In the genomic region with DNA sequence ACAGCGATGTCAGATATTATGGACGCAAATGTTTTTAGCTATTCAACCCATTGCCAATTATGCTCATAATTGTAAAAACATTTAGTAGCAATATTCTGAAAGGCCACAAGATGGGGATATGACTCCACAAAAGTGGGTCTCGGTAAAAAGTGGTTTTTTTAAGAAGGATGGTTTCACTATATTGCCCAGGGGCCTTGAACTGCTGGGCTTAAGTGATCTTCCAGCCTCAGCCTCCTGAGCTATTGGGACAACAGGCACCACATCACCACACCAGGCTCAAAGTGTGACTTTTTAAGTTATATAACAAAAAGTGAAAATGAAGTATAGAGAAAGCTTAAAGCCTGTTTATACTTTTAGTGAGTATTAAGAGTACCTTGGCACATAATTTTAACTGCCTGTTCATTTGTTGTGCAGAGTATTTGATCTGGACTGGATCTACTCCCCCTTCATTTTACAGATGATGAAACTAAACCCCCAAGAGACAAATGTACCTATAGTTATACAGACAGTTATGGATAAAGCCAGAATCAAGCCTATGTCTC, we compare ENCODE assay signal across 8 cellular contexts. TPM values are rescaled to one million over a fixed set of nuclear protein-coding genes. Genes with fewer than 3 reads are reported as not detected.
DNase-seq lines count a peak whose midpoint lies in the region; ATAC-seq, FAIRE-seq and TF ChIP-seq lines count a peak whose summit lies in the region.

No MANE protein-coding gene starts in this region.

- no peak for TF ChIP-seq EP300 in stomach (IDR thresholded peaks at IDR 0.05)

- H3K23ac ChIP-seq in IMR-90 (ENCODE audit: low read depth, low read length), result no peak overlapping the region

- no peak overlapping the region for H4K91ac ChIP-seq in IMR-90 (ENCODE audit: insufficient read depth, low read depth, low read length)

- no peaks in the 10 kb centered on the region for H3K27me3 ChIP-seq in IMR-90 (ENCODE audit: control insufficient read depth, insufficient read depth, low read length)
- no peaks in the 10 kb centered on the region for H3K27me3 ChIP-seq in Panc1 (ENCODE audit: control insufficient read depth, insufficient read depth, low read length)
- no peaks in the 10 kb centered on the region for H3K27me3 ChIP-seq in mammary epithelial cell (ENCODE audit: insufficient read depth, low read length)
- no peaks in the 10 kb centered on the region for H3K27me3 ChIP-seq in stomach

- TF ChIP-seq CTCF in IMR-90 (conservative IDR thresholded peaks at IDR 0.05; ENCODE audit: low read depth, low read length), result peak; percentile 79
- TF ChIP-seq CTCF in Panc1 (IDR thresholded peaks at IDR 0.05), result peak; percentile 79
- peak; percentile 53 to 56 for TF ChIP-seq CTCF in mammary epithelial cell (conservative IDR thresholded peaks at IDR 0.05 in 1 of 2, IDR thresholded peaks at IDR 0.05 in 1 of 2; ENCODE audit: extremely low read depth in 1 of 2, insufficient read depth in 1 of 2, low read depth in 1 of 2, low read length in 2 of 2)
- peak; percentile 74 for TF ChIP-seq CTCF in kidney (IDR thresholded peaks at IDR 0.05; ENCODE audit: borderline replicate concordance, extremely low read depth, insufficient read depth)
- peak in 5 of 7 experiments; percentile 43 to 68 (median 57) for TF ChIP-seq CTCF in stomach (IDR thresholded peaks at IDR 0.05)

- H2AK9ac ChIP-seq in IMR-90 (replicated peaks; ENCODE audit: low read depth, low read length, poor library complexity), result no peak overlapping the region

- BruUV-seq in IMR-90 (replicated peaks; lab: Mats Ljungman, UMichigan), result no TSS peak
- BruUV-seq in Panc1 (replicated peaks; lab: Mats Ljungman, UMichigan), result no TSS peak
- BruUV-seq in mammary epithelial cell (replicated peaks; lab: Mats Ljungman, UMichigan), result no TSS peak

- no peak overlapping the region for H3K14ac ChIP-seq in IMR-90 (replicated peaks; ENCODE audit: low read depth, low read length)

- H3K4me2 ChIP-seq in IMR-90 (ENCODE audit: low read depth, low read length) (peak overlapping the region; percentile 88), mammary epithelial cell (ENCODE audit: insufficient read depth, low read depth, low read length) (peak overlapping the region; percentile 20)

- peak; percentile 61 for ATAC-seq in GM19452 (IDR thresholded peaks at IDR 0.05; ENCODE audit: unreplicated experiment)
- peak; percentile 83 for ATAC-seq in IMR-90 (ENCODE audit: low read depth)
- ATAC-seq in Panc1, result peak; percentile 55

- H3K36me3 ChIP-seq in IMR-90 (ENCODE audit: control insufficient read depth, insufficient read depth, low read length), result 0 out of 2 replicates have a peak, but pooled peaks cover 1% of the 10 kb centered on the region
- no peaks in the 10 kb centered on the region for H3K36me3 ChIP-seq in Panc1 (ENCODE audit: control insufficient read depth, insufficient read depth, low read length)
- peaks cover 4% of the 10 kb centered on the region for H3K36me3 ChIP-seq in mammary epithelial cell (ENCODE audit: insufficient read depth, low read length)
- H3K36me3 ChIP-seq in kidney (ENCODE audit: control insufficient read depth in 1 of 2, insufficient read depth in 2 of 2, low read length in 2 of 2), result no peaks in the 10 kb centered on the region
- no peaks in the 10 kb centered on the region for H3K36me3 ChIP-seq in stomach

- POLR2A ChIA-PET in IMR-90 (lab: Charles Lee; ENCODE audit: unreplicated experiment), result no interaction called here
- POLR2A ChIA-PET in Panc1 (lab: Charles Lee), result no interaction called here

- H4K5ac ChIP-seq in IMR-90 (ENCODE audit: low read depth, low read length), result no peak overlapping the region

- H2AFZ ChIP-seq in IMR-90 (replicated peaks; ENCODE audit: low read length, poor library complexity) (no peak overlapping the region), mammary epithelial cell (ENCODE audit: low read depth, low read length) (no peak overlapping the region)

- CTCF ChIA-PET in IMR-90 (lab: Yijun Ruan, JAX) (interaction anchor here (0.6 to 2.1 kb wide), 9 partner anchors 8 to 418 kb away, joined by 3 to 7 read pairs (median 3); no protein-coding TSS in a partner anchor), Panc1 (lab: Charles Lee) (interaction anchor here (0.7 to 2.1 kb wide), 6 partner anchors 9 to 177 kb away, joined by 3 to 11 read pairs (median 4); partner anchors contain the start of gene NAA50), mammary epithelial cell (lab: Charles Lee; ENCODE audit: low non-redundant PET) (interaction anchor here (0.6 to 1.8 kb wide), 4 partner anchors 8 to 243 kb away, joined by 3 to 30 read pairs (median 6); no protein-coding TSS in a partner anchor)

- intact Hi-C loops in IMR-90 (cut with micrococcal nuclease) (loop anchor here (1.0 to 5.0 kb wide), 3 partner anchors 102 to 416 kb away; partner anchors contain the start of gene GRAMD1C), Panc1 (cut with micrococcal nuclease; ENCODE audit: unreplicated experiment) (loop anchor here (2.0 kb wide), 1 partner anchor 102 kb away; the partner anchor contains the start of gene GRAMD1C), mammary epithelial cell (cut with micrococcal nuclease) (loop anchor here (1.0 to 2.0 kb wide), 3 partner anchors 9 to 176 kb away; no protein-coding TSS in a partner anchor), kidney (cut with DNase I) (no loop called here), stomach (cut with DNase I; ENCODE audit: low total_unique reads) (no loop called here), posterior vena cava (cut with DNase I) (no loop called here)

- TF ChIP-seq RAD21 in IMR-90 (IDR thresholded peaks at IDR 0.05; ENCODE audit: low read length), result peak; percentile 84

- peak; percentile 84 for FAIRE-seq in kidney (lab: Jason Lieb, UNC)

- H3K79me1 ChIP-seq in IMR-90 (ENCODE audit: low read depth in 1 of 2, low read length in 2 of 2), result peaks cover 11 to 68% of the 10 kb centered on the region in 2 experiments; a peak in 3 of 4 replicates

- H2BK5ac ChIP-seq in IMR-90 (ENCODE audit: low read depth, low read length, poor library complexity, severe bottlenecking), result no peak overlapping the region

- no peak overlapping the region for H2BK15ac ChIP-seq in IMR-90 (ENCODE audit: low read depth, low read length)

- no peak overlapping the region for H3K18ac ChIP-seq in IMR-90 (ENCODE audit: low read depth, low read length)

- H3K9me3 ChIP-seq in IMR-90 (ENCODE audit: control insufficient read depth, insufficient read depth, low read length) (no peaks in the 10 kb centered on the region), Panc1 (ENCODE audit: control insufficient read depth, insufficient read depth, low read depth, low read length) (no peaks in the 10 kb centered on the region), mammary epithelial cell (replicated peaks; ENCODE audit: insufficient read depth, low read length) (no peaks in the 10 kb centered on the region), kidney (ENCODE audit: control insufficient read depth in 1 of 2, low read length in 2 of 2) (no peaks in the 10 kb centered on the region), stomach (no peaks in the 10 kb centered on the region)

- H3K4me3 ChIP-seq in IMR-90 (ENCODE audit: insufficient read depth, low read depth, low read length) (no peak overlapping the region), Panc1 (ENCODE audit: low read depth in 2 of 2, low read length in 2 of 2) (no peak overlapping the region), mammary epithelial cell (replicated peaks in 1 of 3; ENCODE audit: insufficient read depth in 1 of 3, low read depth in 2 of 3, low read length in 3 of 3) (no peak overlapping the region), kidney (ENCODE audit: low read length in 2 of 2) (no peak overlapping the region), stomach (no peak overlapping the region)

- TF ChIP-seq POLR2A in IMR-90 (IDR thresholded peaks at IDR 0.05; ENCODE audit: low read depth, low read length), result peak; percentile 27; the same call in 1 of the 2 replicates
- TF ChIP-seq POLR2A in stomach (IDR thresholded peaks at IDR 0.05), result no peak

- H3K4ac ChIP-seq in IMR-90 (ENCODE audit: low read depth, low read length), result no peak overlapping the region

- no peak overlapping the region for H3K56ac ChIP-seq in IMR-90 (ENCODE audit: extremely low read depth, insufficient read depth, low read length)

- H3K9me1 ChIP-seq in IMR-90 (ENCODE audit: insufficient read depth, low read length), result 0 out of 2 replicates have a peak, but pooled peaks cover 6% of the 10 kb centered on the region

- H4K20me1 ChIP-seq in IMR-90 (ENCODE audit: insufficient read depth, low read length) (peaks cover 71% of the 10 kb centered on the region), mammary epithelial cell (ENCODE audit: insufficient read depth, low read length) (peaks cover 25% of the 10 kb centered on the region)

- WGBS in IMR-90 (ENCODE audit: extremely low coverage in 2 of 2, insufficient read length in 1 of 2), 2 experiments, result no CpG with 5 or more reads among the region's 3 CpGs
- WGBS in mammary epithelial cell (ENCODE audit: low coverage, missing lambda C conversion rate), result 3% methylated on average over 3 of the region's 3 CpGs
- WGBS in stomach, 5 donors, result 15 to 25% (median 18%) methylated on average over 3 of the region's 3 CpGs

- dilution Hi-C loops in IMR-90 (cut with HindIII; ENCODE audit: low sequenced_read_pairs, unreplicated experiment), result no loop called here
- dilution Hi-C loops in mammary epithelial cell (cut with HindIII; ENCODE audit: low sequenced_read_pairs), result no loop called here

- H3K27ac ChIP-seq in IMR-90 (ENCODE audit: insufficient read depth, low read length) (no peak overlapping the region), Panc1 (ENCODE audit: low read length) (peak overlapping the region; percentile 32; the same call in 1 of the 2 replicates), mammary epithelial cell (ENCODE audit: insufficient read depth, low read depth, low read length) (no peak overlapping the region), kidney (ENCODE audit: low read depth in 2 of 2, low read length in 2 of 2) (no peak overlapping the region), stomach (peak overlapping the region in 1 of 5 donors; percentile 50)

- DNase-seq in DMS79 treated with DMSO at 0.1 percent for 48 hours (lab: John Stamatoyannopoulos, UW) (peak; percentile 35), IMR-90 (peak; percentile 73), Panc1 (ENCODE audit: low read depth, low spot score) (no peak), mammary epithelial cell (peak; percentile 45), kidney (no peak), stomach (no peak), posterior vena cava (ENCODE audit: low spot score) (no peak)

- H3K4me1 ChIP-seq in IMR-90 (ENCODE audit: control insufficient read depth, insufficient read depth, low read length) (peaks cover 6% of the 10 kb centered on the region; the same call in 1 of the 2 replicates), Panc1 (ENCODE audit: control insufficient read depth, insufficient read depth, low read length) (peaks cover 48% of the 10 kb centered on the region), mammary epithelial cell (ENCODE audit: insufficient read depth, low read length) (no peaks in the 10 kb centered on the region), kidney (ENCODE audit: control insufficient read depth in 1 of 2, insufficient read depth in 1 of 2, low read depth in 1 of 2, low read length in 2 of 2) (peaks cover 3 to 9% of the 10 kb centered on the region in 2 donors), stomach (peaks cover 8 to 79% (median 44%) of the 10 kb centered on the region in 4 donors)

- H3K9ac ChIP-seq in IMR-90 (ENCODE audit: low read depth, low read length) (no peak overlapping the region), mammary epithelial cell (ENCODE audit: insufficient read depth, low read length) (no peak overlapping the region), kidney (ENCODE audit: low read length in 2 of 2) (no peak overlapping the region)

- no peak overlapping the region for H4K8ac ChIP-seq in IMR-90 (ENCODE audit: low read depth in 2 of 2, low read length in 2 of 2)

- peak overlapping the region; percentile 67; the same call in 1 of the 2 replicates for H2AK5ac ChIP-seq in IMR-90 (ENCODE audit: low read depth, low read length)

- in situ Hi-C loops in IMR-90 (cut with MboI; ENCODE audit: low sequenced_read_pairs), result loop anchor here (10.0 kb wide), 2 partner anchors 178 to 418 kb away; no protein-coding TSS in a partner anchor
- in situ Hi-C loops in Panc1 (cut with HindIII; ENCODE audit: low pct_unique_long_range_greater_than_20kb, low sequenced_read_pairs), result no loop called here
- in situ Hi-C loops in mammary epithelial cell (cut with MboI; ENCODE audit: low sequenced_read_pairs in 2 of 2), result loop anchor here (5.0 to 10.0 kb wide), 2 partner anchors 96 to 178 kb away; no protein-coding TSS in a partner anchor

- H2BK120ac ChIP-seq in IMR-90 (ENCODE audit: low read depth, low read length), result no peak overlapping the region

- H3K79me2 ChIP-seq in mammary epithelial cell (ENCODE audit: insufficient read depth, low read length), result peaks cover 100% of the 10 kb centered on the region

- H2BK20ac ChIP-seq in IMR-90 (ENCODE audit: low read depth, low read length), result no peak overlapping the region

RNA-seq across cellular contexts. Expression of gene NAA50, which starts 9.4 kb away (rescaled TPM):
- total RNA-seq in IMR-90 (2012; rRNA removed), result 115 and 125 TPM in 2 replicates
- polyA plus RNA-seq in IMR-90 (2012; rRNA removed), result 30.5 and 42.4 TPM in 2 replicates
- polyA plus RNA-seq in IMR-90 (2012; cell fraction: cytosol; rRNA removed), result 36.4 and 55.0 TPM in 2 replicates
- polyA plus RNA-seq in IMR-90 (2012; cell fraction: nucleus; rRNA removed; ENCODE audit: low replicate concordance), result 22.5 and 26.1 TPM in 2 replicates
- total RNA-seq in Panc1 (2021; ENCODE audit: unreplicated experiment), result 208 TPM
- polyA plus RNA-seq in Panc1 (2012; ENCODE audit: insufficient read length), result 218 TPM
- 100 to 1,000 TPM; 201 to 257 TPM for total RNA-seq in mammary epithelial cell
- polyA plus RNA-seq in mammary epithelial cell, result 122 TPM
- 51.7 TPM for polyA minus RNA-seq in mammary epithelial cell
- total RNA-seq in kidney, result 101 TPM
- polyA plus RNA-seq in kidney (ENCODE audit: insufficient read depth, low read depth, low replicate concordance), result 45.4 TPM
- total RNA-seq in stomach, result 100 to 1,000 TPM in 2 of 5 donors, 10 to 100 TPM in 3; 15.1 to 159 (median 45.1) TPM
- 10 to 100 TPM; 22.4 to 38.0 (median 36.8) TPM for polyA plus RNA-seq in stomach
- 10 to 100 TPM; 81.4 to 90.1 TPM for total RNA-seq in posterior vena cava

RNA-seq across cellular contexts. Expression of gene ATP6V1A, which starts 10.2 kb away (rescaled TPM):
- total RNA-seq in IMR-90 (2012; rRNA removed), result 84.4 and 98.0 TPM in 2 replicates
- 12.1 and 15.1 TPM in 2 replicates for polyA plus RNA-seq in IMR-90 (2012; rRNA removed)
- polyA plus RNA-seq in IMR-90 (2012; cell fraction: cytosol; rRNA removed), result 5.3 and 6.9 TPM in 2 replicates
- polyA plus RNA-seq in IMR-90 (2012; cell fraction: nucleus; rRNA removed; ENCODE audit: low replicate concordance), result 2.6 and 12.8 TPM in 2 replicates
- total RNA-seq in Panc1 (2021; ENCODE audit: unreplicated experiment), result 89.6 TPM
- polyA plus RNA-seq in Panc1 (2012; ENCODE audit: insufficient read length), result 23.8 TPM
- 100 to 1,000 TPM in 1 of 2 donors, 10 to 100 TPM in 1; 70.6 to 170 TPM for total RNA-seq in mammary epithelial cell
- polyA plus RNA-seq in mammary epithelial cell, result 32.6 TPM
- 125 TPM for polyA minus RNA-seq in mammary epithelial cell
- 172 TPM for total RNA-seq in kidney
- 87.1 TPM for polyA plus RNA-seq in kidney (ENCODE audit: insufficient read depth, low read depth, low replicate concordance)
- 10 to 100 TPM in 4 of 5 donors, 1 to 10 TPM in 1; 4.3 to 75.6 (median 34.2) TPM for total RNA-seq in stomach
- polyA plus RNA-seq in stomach, result 10 to 100 TPM; 11.6 to 13.3 (median 12.7) TPM
- 10 to 100 TPM; 38.5 to 42.5 TPM for total RNA-seq in posterior vena cava

RNA-seq across cellular contexts. Expression of gene USF3, which starts 40.2 kb away (rescaled TPM):
- total RNA-seq in IMR-90 (2012; rRNA removed), result 5.2 and 6.1 TPM in 2 replicates
- 2.8 and 3.0 TPM in 2 replicates for polyA plus RNA-seq in IMR-90 (2012; rRNA removed)
- 0.74 and 0.76 TPM in 2 replicates for polyA plus RNA-seq in IMR-90 (2012; cell fraction: cytosol; rRNA removed)
- polyA plus RNA-seq in IMR-90 (2012; cell fraction: nucleus; rRNA removed; ENCODE audit: low replicate concordance), result 0.59 and 3.7 TPM in 2 replicates
- total RNA-seq in Panc1 (2021; ENCODE audit: unreplicated experiment), result 18.2 TPM
- polyA plus RNA-seq in Panc1 (2012; ENCODE audit: insufficient read length), result 4.4 TPM
- total RNA-seq in mammary epithelial cell, result 10 to 100 TPM; 10.8 to 11.0 TPM
- 9.0 TPM for polyA plus RNA-seq in mammary epithelial cell
- polyA minus RNA-seq in mammary epithelial cell, result 15.2 TPM
- total RNA-seq in kidney, result 21.3 TPM
- polyA plus RNA-seq in kidney (ENCODE audit: insufficient read depth, low read depth, low replicate concordance), result 6.5 TPM
- total RNA-seq in stomach, result 10 to 100 TPM in 4 of 5 donors, 1 to 10 TPM in 1; 4.6 to 30.6 (median 22.9) TPM
- 1 to 10 TPM; 3.3 to 4.6 (median 4.4) TPM for polyA plus RNA-seq in stomach
- 10 to 100 TPM; 14.1 to 14.9 TPM for total RNA-seq in posterior vena cava

Comparison
In these comparisons a context has a peak if more than half of its experiments do, and no peak if none do; other contexts are left out.
1. DNase-seq: peak in DMS79 treated with DMSO at 0.1 percent for 48 hours (single experiment), IMR-90 (single experiment) and mammary epithelial cell (single experiment); none in Panc1 (single experiment), kidney (single experiment), stomach (single experiment) and posterior vena cava (single experiment).
2. intact Hi-C loops: an anchor here in IMR-90 (1.0 to 5.0 kb wide), Panc1 (2.0 kb wide) and mammary epithelial cell (1.0 to 2.0 kb wide); none called in kidney, stomach and posterior vena cava.
3. Peak in every context shown above with its lines, with median percentiles within 50 percentile points of each other: ATAC-seq and CTCF ChIP-seq.